ENCODE assay signal across 9 cellular contexts in genomic region chr17:8621585-8621984, GRCh38. TPM values are rescaled to one million over a fixed set of nuclear protein-coding genes. Genes with fewer than 3 reads are reported as not detected.
A peak's percentile ranks its signal among the peaks of the same experiment; 100 is the strongest.
DNase-seq lines count a peak whose midpoint lies in the region; ATAC-seq and TF ChIP-seq lines count a peak whose summit lies in the region.
"Had no signal": no experiment of that assay in that cellular context is flagged by ENCODE, and none has a peak within 500 bp of the region (broad histone marks: within the 10 kb centered on the region; RNA-seq: fewer than 3 reads in every experiment).

No MANE protein-coding gene starts in this region.

- DNase-seq in GM10248 (ENCODE audit: extremely low spot score): peak; percentile 30
- DNase-seq in LHCN-M2 (ENCODE audit: low read depth): peak; percentile 40
- DNase-seq in dedifferentiated amniotic fluid mesenchymal stem cell (ENCODE audit: extremely low spot score): peak; percentile 7
- peak in 1 of 2 donors; percentile 54 for DNase-seq in trophoblast cell
- DNase-seq in hepatic stellate cell (ENCODE audit: low spot score): no peak
- no peak for DNase-seq in sciatic nerve (ENCODE audit: low spot score)
- DNase-seq: MG63 had no signal

- no peak overlapping the region for H3K18ac ChIP-seq in trophoblast cell (ENCODE audit: low read length)

- CTCF ChIA-PET in GM10248 (lab: Yijun Ruan, JAX): interaction anchor here (1.0 to 1.7 kb wide), 2 partner anchors 9 to 42 kb away, joined by 3 to 8 read pairs; partner anchors contain the start of gene MYH10

- WGBS in trophoblast cell (ENCODE audit: extremely low coverage, insufficient coverage, insufficient read length): no CpG with 5 or more reads among the region's 3 CpGs

- no peak overlapping the region for H3K9ac ChIP-seq in trophoblast cell (ENCODE audit: low read length)

- H2BK12ac ChIP-seq in trophoblast cell (ENCODE audit: low read length): no peak overlapping the region

- no peak overlapping the region for H3K23ac ChIP-seq in trophoblast cell (ENCODE audit: low read length)

- ATAC-seq in GM21423 (IDR thresholded peaks at IDR 0.05; ENCODE audit: unreplicated experiment): no peak
- ATAC-seq in sciatic nerve: no peak

- no peak overlapping the region for H2BK5ac ChIP-seq in trophoblast cell (ENCODE audit: low read depth, low read length, poor library complexity)

- H4K8ac ChIP-seq in trophoblast cell (ENCODE audit: low read depth, low read length): no peak overlapping the region

- H2BK120ac ChIP-seq in trophoblast cell (ENCODE audit: insufficient read depth, low read length, poor library complexity): no peak overlapping the region

- H3K79me1 ChIP-seq in trophoblast cell (ENCODE audit: low read length): no peaks in the 10 kb centered on the region

- intact Hi-C loops in sciatic nerve (cut with DNase I): no loop called here

- POLR2A ChIA-PET in GM10248 (lab: Yijun Ruan, JAX): interaction anchor here (0.9 kb wide), 1 partner anchor 9 kb away, joined by 4 read pairs; the partner anchor contains the start of gene MYH10

- no peaks in the 10 kb centered on the region for H3K9me3 ChIP-seq in trophoblast cell (ENCODE audit: insufficient read depth, low read depth, low read length)
- H3K9me3 ChIP-seq: MG63 had no signal

- no peaks in the 10 kb centered on the region for H3K27me3 ChIP-seq in trophoblast cell (ENCODE audit: insufficient read depth, low read length)
- H3K27me3 ChIP-seq: MG63 had no signal

- no peak overlapping the region for H3K4me3 ChIP-seq in trophoblast cell (ENCODE audit: low read depth, low read length)
- H3K4me3 ChIP-seq: MG63 had no signal

- peaks cover 7 to 16% of the 10 kb centered on the region in 2 experiments for H3K36me3 ChIP-seq in trophoblast cell (ENCODE audit: control insufficient read depth in 1 of 2, insufficient read depth in 2 of 2, low read length in 2 of 2)

- H3K4me2 ChIP-seq in trophoblast cell (ENCODE audit: low read length): peak overlapping the region; percentile 15

- H3K4me1 ChIP-seq in trophoblast cell (ENCODE audit: control insufficient read depth in 1 of 2, insufficient read depth in 2 of 2, low read length in 2 of 2): peaks cover 9 to 14% of the 10 kb centered on the region in 2 experiments

- H3K79me2 ChIP-seq in trophoblast cell (ENCODE audit: control insufficient read depth, insufficient read depth, low read length, poor library complexity): peaks cover 13% of the 10 kb centered on the region

- no peak overlapping the region for H4K12ac ChIP-seq in trophoblast cell (ENCODE audit: low read depth, low read length)

- H4K91ac ChIP-seq in trophoblast cell (ENCODE audit: low read depth, low read length): no peak overlapping the region

- H3K14ac ChIP-seq in trophoblast cell (ENCODE audit: low read length): no peak overlapping the region

- H3K4ac ChIP-seq in trophoblast cell (ENCODE audit: low read depth, low read length): peak overlapping the region; percentile 63

- TF ChIP-seq CTCF in GM10248 (IDR thresholded peaks at IDR 0.05; ENCODE audit: control extremely low read depth, extremely low read depth, low read depth, missing control alignments): no peak

- H2AFZ ChIP-seq in trophoblast cell (ENCODE audit: insufficient read depth, low read length, poor library complexity): no peak overlapping the region

- H2AK5ac ChIP-seq in trophoblast cell (ENCODE audit: low read length): no peak overlapping the region

- no peak overlapping the region for H3K27ac ChIP-seq in trophoblast cell (ENCODE audit: low read depth, low read length)
- H3K27ac ChIP-seq: VCaP had no signal

RNA-seq across cellular contexts. Expression of gene MYH10, which starts 8.9 kb away (rescaled TPM):
- total RNA-seq in LHCN-M2 (2014; rRNA removed) (30.8 and 40.4 TPM in 2 replicates), sciatic nerve (75.7 TPM)
- polyA plus RNA-seq in LHCN-M2 (2012): 20.9 TPM
- 132 and 148 TPM in 2 replicates for polyA plus RNA-seq in trophoblast cell (2013)

Comparison
In these comparisons a context has a peak if more than half of its experiments do, and no peak if none do; other contexts are left out.
1. DNase-seq: peak in GM10248 (single experiment), LHCN-M2 (single experiment) and dedifferentiated amniotic fluid mesenchymal stem cell (single experiment); none in hepatic stellate cell (single experiment) and sciatic nerve (single experiment).